In genomic region chr14:94172545-94172944, GRCh38 we compare ENCODE assay signal across 23 cellular contexts. TPM values are rescaled to one million over a fixed set of nuclear protein-coding genes. Genes with fewer than 3 reads are reported as not detected.
A peak's percentile ranks its signal among the peaks of the same experiment; 100 is the strongest.
DNase-seq lines count a peak whose midpoint lies in the region; ATAC-seq and TF ChIP-seq lines count a peak whose summit lies in the region.
"Had no signal": no experiment of that assay in that cellular context is flagged by ENCODE, and none has a peak within 500 bp of the region (broad histone marks: within the 10 kb centered on the region; RNA-seq: fewer than 3 reads in every experiment).

No MANE protein-coding gene starts in this region.

- H3K36me3 ChIP-seq in GM23338 (ENCODE audit: insufficient read depth): no peaks in the 10 kb centered on the region
- H3K36me3 ChIP-seq: left lung, sigmoid colon, stomach, upper lobe of left lung had no signal

- H3K27me3 Mint-ChIP-seq in activated CD4-positive, alpha-beta memory T cell treated with anti-CD3 and anti-CD28 coated beads, Interleukin-2, amount 10 ng/mL, durations not matched to agents 7 days and 5 days: peaks cover 37% of the 10 kb centered on the region
- H3K27me3 Mint-ChIP-seq in activated CD4-positive, alpha-beta memory T cell treated with anti-CD3 and anti-CD28 coated beads for 36 hours: no peaks in the 10 kb centered on the region
- H3K27me3 Mint-ChIP-seq in GM23338 (ENCODE audit: insufficient read depth, low read depth, poor library complexity) (peaks cover 11% of the 10 kb centered on the region), nephron (ENCODE audit: low read depth) (peaks cover 62% of the 10 kb centered on the region)
- peaks cover 38% of the 10 kb centered on the region for H3K27me3 Mint-ChIP-seq in activated naive CD8-positive, alpha-beta T cell treated with anti-CD3 and anti-CD28 coated beads, Interleukin-2, amount 50 U/mL, for 24 hours

- peaks cover 17% of the 10 kb centered on the region for H3K4me1 ChIP-seq in GM23338 (ENCODE audit: insufficient read depth)

- no peaks in the 10 kb centered on the region; the same call in 1 of the 2 replicates for H3K79me2 ChIP-seq in GM23338 (replicated peaks; ENCODE audit: insufficient read depth)

- no peak overlapping the region for H3K27ac ChIP-seq in GM23338 (ENCODE audit: low read depth)
- H3K27ac ChIP-seq: sigmoid colon had no signal

- H3K36me3 Mint-ChIP-seq in activated CD4-positive, alpha-beta memory T cell treated with anti-CD3 and anti-CD28 coated beads, Interleukin-2, amount 10 ng/mL, durations not matched to agents 7 days and 5 days (ENCODE audit: low read depth): peaks cover 2% of the 10 kb centered on the region
- H3K36me3 Mint-ChIP-seq in activated CD4-positive, alpha-beta memory T cell treated with anti-CD3 and anti-CD28 coated beads for 36 hours: no peaks in the 10 kb centered on the region
- H3K36me3 Mint-ChIP-seq in GM23338 (ENCODE audit: low read depth): peaks cover 3% of the 10 kb centered on the region; the same call in 1 of the 3 replicates
- no peaks in the 10 kb centered on the region for H3K36me3 Mint-ChIP-seq in activated naive CD8-positive, alpha-beta T cell treated with anti-CD3 and anti-CD28 coated beads, Interleukin-2, amount 50 U/mL, for 24 hours (ENCODE audit: low read depth)
- no peaks in the 10 kb centered on the region for H3K36me3 Mint-ChIP-seq in nephron (ENCODE audit: low read depth)

- H4K20me1 ChIP-seq in GM23338 (replicated peaks; ENCODE audit: insufficient read depth): no peaks in the 10 kb centered on the region

- H2AFZ ChIP-seq in GM23338: peak overlapping the region; percentile 99; the same call in 1 of the 2 replicates

- peak overlapping the region; percentile 89 for H3K4me2 ChIP-seq in GM23338

- H3K4me3 Mint-ChIP-seq in activated CD4-positive, alpha-beta memory T cell treated with anti-CD3 and anti-CD28 coated beads, Interleukin-2, amount 10 ng/mL, durations not matched to agents 7 days and 5 days: peak overlapping the region; percentile 77
- H3K4me3 Mint-ChIP-seq in activated CD4-positive, alpha-beta memory T cell treated with anti-CD3 and anti-CD28 coated beads for 36 hours: no peak overlapping the region
- peak overlapping the region; percentile 84 for H3K4me3 Mint-ChIP-seq in GM23338
- H3K4me3 Mint-ChIP-seq in activated naive CD8-positive, alpha-beta T cell treated with anti-CD3 and anti-CD28 coated beads, Interleukin-2, amount 50 U/mL, for 24 hours: peak overlapping the region; percentile 64
- H3K4me3 Mint-ChIP-seq in nephron: peak overlapping the region; percentile 87 to 91 (median 89)

- no peak for DNase-seq in activated CD4-positive, alpha-beta memory T cell treated with anti-CD3 and anti-CD28 coated beads, Interleukin-2, amount 10 ng/mL, durations not matched to agents 7 days and 5 days
- no peak for DNase-seq in activated CD4-positive, alpha-beta memory T cell treated with anti-CD3 and anti-CD28 coated beads for 36 hours
- no peak for DNase-seq in GM23338 (ENCODE audit: low spot score)
- no peak for DNase-seq in activated naive CD8-positive, alpha-beta T cell treated with anti-CD3 and anti-CD28 coated beads, Interleukin-2, amount 50 U/mL, for 24 hours
- DNase-seq in activated CD4-positive, CD25-positive, alpha-beta regulatory T cell treated with anti-CD3 and anti-CD28 coated beads, Interleukin-2, amount 50 U/mL, for 72 hours: no peak
- no peak for DNase-seq in stimulated activated CD8-positive, alpha-beta memory T cell treated with anti-CD3 and anti-CD28 coated beads, Interleukin-4, amount 100 ng/mL, for 48 hours
- DNase-seq: activated CD4-positive, CD25-positive, alpha-beta regulatory T cell; activated CD8-positive, alpha-beta memory T cell treated with anti-CD3 and anti-CD28 coated beads, Interleukin-2, amount 50 U/mL, for 48 hours; HCEC 1CT; KBM-7; left lung; NCI-H1048; NCI-H2029; OCI-M1; SIG-M5; sigmoid colon; stimulated activated CD4-positive, alpha-beta T cell treated with anti-CD3 and anti-CD28 coated beads, Interleukin-1b, Interleukin-23, amount 100 ng/mL, for 48 hours; stomach; T-helper 17 cell; upper lobe of left lung had no signal

- intact Hi-C loops in activated CD4-positive, alpha-beta memory T cell treated with anti-CD3 and anti-CD28 coated beads for 36 hours (cut with micrococcal nuclease): loop anchor here (10.0 kb wide), 3 partner anchors 838 to 1362 kb away; partner anchors contain the start of genes BTBD7 and GLRX5

- no peak for TF ChIP-seq CTCF in GM23338 (conservative IDR thresholded peaks at IDR 0.05; ENCODE audit: low read depth in 2 of 2)
- no peak for TF ChIP-seq CTCF in nephron (IDR thresholded peaks at IDR 0.05; ENCODE audit: unreplicated experiment in 3 of 3)

- H3F3A ChIP-seq in GM23338 (replicated peaks; ENCODE audit: low read depth): peaks cover 4% of the 10 kb centered on the region; the same call in 1 of the 2 replicates

- H3K27me3 ChIP-seq in GM23338 (ENCODE audit: insufficient read depth): peaks cover 37% of the 10 kb centered on the region

- H3K4me1 Mint-ChIP-seq in activated CD4-positive, alpha-beta memory T cell treated with anti-CD3 and anti-CD28 coated beads, Interleukin-2, amount 10 ng/mL, durations not matched to agents 7 days and 5 days: peaks cover 24% of the 10 kb centered on the region
- peaks cover 26% of the 10 kb centered on the region for H3K4me1 Mint-ChIP-seq in activated CD4-positive, alpha-beta memory T cell treated with anti-CD3 and anti-CD28 coated beads for 36 hours (ENCODE audit: low read depth)
- H3K4me1 Mint-ChIP-seq in GM23338 (peaks cover 21% of the 10 kb centered on the region), nephron (peaks cover 7% of the 10 kb centered on the region)
- H3K4me1 Mint-ChIP-seq in activated naive CD8-positive, alpha-beta T cell treated with anti-CD3 and anti-CD28 coated beads, Interleukin-2, amount 50 U/mL, for 24 hours: peaks cover 26% of the 10 kb centered on the region

- no peaks in the 10 kb centered on the region for H3K9me2 ChIP-seq in GM23338 (ENCODE audit: insufficient read depth)

- H3K9me3 Mint-ChIP-seq in activated CD4-positive, alpha-beta memory T cell treated with anti-CD3 and anti-CD28 coated beads, Interleukin-2, amount 10 ng/mL, durations not matched to agents 7 days and 5 days: no peaks in the 10 kb centered on the region
- no peaks in the 10 kb centered on the region for H3K9me3 Mint-ChIP-seq in activated CD4-positive, alpha-beta memory T cell treated with anti-CD3 and anti-CD28 coated beads for 36 hours
- H3K9me3 Mint-ChIP-seq in GM23338 (no peaks in the 10 kb centered on the region; the same call in 2 of the 3 replicates), nephron (no peaks in the 10 kb centered on the region)
- H3K9me3 Mint-ChIP-seq in activated naive CD8-positive, alpha-beta T cell treated with anti-CD3 and anti-CD28 coated beads, Interleukin-2, amount 50 U/mL, for 24 hours: no peaks in the 10 kb centered on the region

- no peak overlapping the region for H3K4me3 ChIP-seq in GM23338

- ATAC-seq in GM23338: no peak
- no peak for ATAC-seq in activated naive CD8-positive, alpha-beta T cell treated with anti-CD3 and anti-CD28 coated beads, Interleukin-2, amount 50 U/mL, for 24 hours
- no peak for ATAC-seq in GM18907 (IDR thresholded peaks at IDR 0.05; ENCODE audit: unreplicated experiment)
- ATAC-seq: T-helper 17 cell had no signal

- no peak overlapping the region for H3K27ac Mint-ChIP-seq in activated CD4-positive, alpha-beta memory T cell treated with anti-CD3 and anti-CD28 coated beads, Interleukin-2, amount 10 ng/mL, durations not matched to agents 7 days and 5 days
- no peak overlapping the region for H3K27ac Mint-ChIP-seq in activated CD4-positive, alpha-beta memory T cell treated with anti-CD3 and anti-CD28 coated beads for 36 hours
- H3K27ac Mint-ChIP-seq in GM23338 (no peak overlapping the region), nephron (no peak overlapping the region)
- no peak overlapping the region for H3K27ac Mint-ChIP-seq in activated naive CD8-positive, alpha-beta T cell treated with anti-CD3 and anti-CD28 coated beads, Interleukin-2, amount 50 U/mL, for 24 hours

- CTCF ChIA-PET in activated CD4-positive, alpha-beta memory T cell treated with anti-CD3 and anti-CD28 coated beads, Interleukin-2, amount 10 ng/mL, durations not matched to agents 7 days and 5 days (lab: Charles Lee): interaction anchor here (1.0 to 3.1 kb wide), 2 partner anchors 36 to 41 kb away, joined by 3 to 13 read pairs; no protein-coding TSS in a partner anchor
- CTCF ChIA-PET in activated CD4-positive, alpha-beta memory T cell treated with anti-CD3 and anti-CD28 coated beads for 36 hours (lab: Charles Lee): interaction anchor here (2.5 kb wide), 1 partner anchor 36 kb away, joined by 17 read pairs; no protein-coding TSS in a partner anchor

- POLR2A ChIA-PET in activated CD4-positive, alpha-beta memory T cell treated with anti-CD3 and anti-CD28 coated beads, Interleukin-2, amount 10 ng/mL, durations not matched to agents 7 days and 5 days (lab: Charles Lee): no interaction called here
- POLR2A ChIA-PET in activated CD4-positive, alpha-beta memory T cell treated with anti-CD3 and anti-CD28 coated beads for 36 hours (lab: Charles Lee): interaction anchor here (1.2 kb wide), 1 partner anchor 8 kb away, joined by 8 read pairs; no protein-coding TSS in a partner anchor

TF ChIP-seq in GM23338, 12 proteins besides CTCF, POLR2A, EP300 and RAD21 (continues in another document):
- TF ChIP-seq EZH2 (IDR thresholded peaks at IDR 0.05; ENCODE audit: low read depth, unreplicated experiment): no peak
- TF ChIP-seq STAT1 (IDR thresholded peaks at IDR 0.05; ENCODE audit: unreplicated experiment): no peak

RNA-seq across cellular contexts. Expression of gene PPP4R4, which starts 1.6 kb away (rescaled TPM):
- 1 to 10 TPM; 3.3 to 4.9 TPM for total RNA-seq in activated CD4-positive, alpha-beta memory T cell treated with anti-CD3 and anti-CD28 coated beads, Interleukin-2, amount 10 ng/mL, durations not matched to agents 7 days and 5 days
- 10 to 100 TPM; 17.0 to 19.2 TPM for total RNA-seq in activated CD4-positive, alpha-beta memory T cell treated with anti-CD3 and anti-CD28 coated beads for 36 hours
- 11.1 and 20.9 TPM in 2 replicates for total RNA-seq in GM23338 (2014; rRNA removed; shearing (Covaris generic))
- 2.5 and 3.0 TPM in 2 replicates for polyA plus RNA-seq in GM23338 (2016; fragmentation: Nextera tagmentation; extraction: Ambion mirVana)
- total RNA-seq: dermis microvascular lymphatic vessel endothelial cell had no signal

RNA-seq across cellular contexts. Expression of gene IFI27L2, which starts 43.1 kb away (rescaled TPM):
- 100 to 1,000 TPM; 100 to 102 TPM for total RNA-seq in activated CD4-positive, alpha-beta memory T cell treated with anti-CD3 and anti-CD28 coated beads, Interleukin-2, amount 10 ng/mL, durations not matched to agents 7 days and 5 days
- total RNA-seq in activated CD4-positive, alpha-beta memory T cell treated with anti-CD3 and anti-CD28 coated beads for 36 hours: 10 to 100 TPM; 69.3 to 74.4 TPM
- 16.8 and 23.4 TPM in 2 replicates for total RNA-seq in GM23338 (2014; rRNA removed; shearing (Covaris generic))
- polyA plus RNA-seq in GM23338 (2016; fragmentation: Nextera tagmentation; extraction: Ambion mirVana): 38.5 and 49.9 TPM in 2 replicates
